Comparison of ENCODE assay signal across 8 cellular contexts in genomic region chr6:74409447-74409846, GRCh38.
A peak's percentile ranks its signal among the peaks of the same experiment; 100 is the strongest.
DNase-seq lines count a peak whose midpoint lies in the region; ATAC-seq and TF ChIP-seq lines count a peak whose summit lies in the region.

No MANE protein-coding gene starts in this region.

- intact Hi-C loops in heart right ventricle (cut with DNase I): loop anchor here in 2 of 10 donors (2.0 kb wide), 2 partner anchors 797 to 799 kb away; partner anchors contain the start of gene COL12A1 (in 1 of the 2)
- intact Hi-C loops in right lobe of liver (cut with DNase I): no loop called here

- H3K27ac ChIP-seq in heart right ventricle (no peak overlapping the region), right atrium auricular region (no peak overlapping the region), right lobe of liver (no peak overlapping the region)

- H3K4me1 ChIP-seq in heart right ventricle: no peaks in the 10 kb centered on the region
- no peaks in the 10 kb centered on the region for H3K4me1 ChIP-seq in right atrium auricular region
- H3K4me1 ChIP-seq in adipocyte (ENCODE audit: control insufficient read depth, insufficient read depth, low read length): peaks cover 8% of the 10 kb centered on the region
- no peaks in the 10 kb centered on the region for H3K4me1 ChIP-seq in right lobe of liver

- DNase-seq in heart right ventricle (no peak), right atrium auricular region (ENCODE audit: low spot score) (no peak), adipocyte (ENCODE audit: low read depth) (peak; percentile 85), right lobe of liver (no peak), T1000 (lab: John Stamatoyannopoulos, UW) (no peak), NCI-H128 (lab: John Stamatoyannopoulos, UW; ENCODE audit: unreplicated experiment) (no peak)
- no peak for DNase-seq in activated CD8-positive, alpha-beta memory T cell treated with anti-CD3 and anti-CD28 coated beads, Interleukin-2, amount 50 U/mL, for 48 hours

- peak overlapping the region; percentile 4 for H3K9ac ChIP-seq in adipocyte (ENCODE audit: low read length)

- TF ChIP-seq CTCF in heart right ventricle (IDR thresholded peaks at IDR 0.05): peak in 8 of 9 donors; percentile 8 to 62 (median 44)
- peak in 1 of 2 donors; percentile 52 for TF ChIP-seq CTCF in right atrium auricular region (IDR thresholded peaks at IDR 0.05)
- peak in 3 of 4 donors; percentile 29 to 41 (median 36) for TF ChIP-seq CTCF in right lobe of liver (IDR thresholded peaks at IDR 0.05)

- no peaks in the 10 kb centered on the region for H3K27me3 ChIP-seq in heart right ventricle
- no peaks in the 10 kb centered on the region for H3K27me3 ChIP-seq in right atrium auricular region
- H3K27me3 ChIP-seq in adipocyte (replicated peaks; ENCODE audit: control insufficient read depth, insufficient read depth, low read length): no peaks in the 10 kb centered on the region
- no peaks in the 10 kb centered on the region for H3K27me3 ChIP-seq in right lobe of liver

- H3K9me3 ChIP-seq in heart right ventricle (peaks cover 0 to 12% (median 0%) of the 10 kb centered on the region in 11 donors), right atrium auricular region (no peaks in the 10 kb centered on the region), adipocyte (ENCODE audit: control insufficient read depth, low read length) (no peaks in the 10 kb centered on the region), right lobe of liver (no peaks in the 10 kb centered on the region)

- no peaks in the 10 kb centered on the region for H3K36me3 ChIP-seq in heart right ventricle
- no peaks in the 10 kb centered on the region for H3K36me3 ChIP-seq in right atrium auricular region
- H3K36me3 ChIP-seq in adipocyte (ENCODE audit: control insufficient read depth, insufficient read depth, low read length, severe bottlenecking): no peaks in the 10 kb centered on the region
- H3K36me3 ChIP-seq in right lobe of liver: no peaks in the 10 kb centered on the region

- H3K4me3 ChIP-seq in heart right ventricle (no peak overlapping the region), right atrium auricular region (no peak overlapping the region), adipocyte (ENCODE audit: low read length) (no peak overlapping the region), right lobe of liver (no peak overlapping the region)

- 0% methylated on average over 1 of the region's 1 CpG for WGBS in heart right ventricle, 2 donors
- WGBS in right lobe of liver (ENCODE audit: insufficient coverage, low coverage, low lambda C conversion rate, missing lambda C conversion rate): 11% methylated on average over 1 of the region's 1 CpG

- ATAC-seq in heart right ventricle: peak in 5 of 8 donors; percentile 34 to 76 (median 67)
- peak; percentile 86 for ATAC-seq in HG03139 (IDR thresholded peaks at IDR 0.05; ENCODE audit: unreplicated experiment)
- peak in 3 of 4 donors; percentile 38 to 77 (median 53) for ATAC-seq in right lobe of liver

- TF ChIP-seq POLR2A in right lobe of liver (IDR thresholded peaks at IDR 0.05): no peak
